ENCODE assay signal across 17 cellular contexts in genomic region chr22:37015587-37015878, GRCh38.
"Had no signal": no experiment of that assay in that cellular context is flagged by ENCODE, and none has a peak within 500 bp of the region (broad histone marks: within the 10 kb centered on the region; RNA-seq: fewer than 3 reads in every experiment).

No MANE protein-coding gene starts in this region.

- FAIRE-seq: TTC549, urothelium cell line had no signal

- H3K27ac ChIP-seq: heart right ventricle, thyroid gland had no signal

- H3K4me3 ChIP-seq: gastroesophageal sphincter, heart right ventricle, sigmoid colon, thyroid gland had no signal

- H3K9me3 ChIP-seq: gastroesophageal sphincter, heart right ventricle, sigmoid colon, thyroid gland had no signal

- H3K9me3 Mint-ChIP-seq: activated CD4-positive, alpha-beta T cell treated with anti-CD3 and anti-CD28 coated beads, Interleukin-2, amount 10 ng/mL, durations not matched to agents 7 days and 5 days; dendritic cell treated with granulocyte-macrophage colony-stimulating factor and Interleukin-4, amounts not matched to agents 40 ng/mL and 50 ng/mL, for 4 days; nephron progenitor cell had no signal

- H3K27me3 ChIP-seq: gastroesophageal sphincter, heart right ventricle, sigmoid colon, thyroid gland had no signal

- H3K27ac Mint-ChIP-seq: activated CD4-positive, alpha-beta T cell treated with anti-CD3 and anti-CD28 coated beads, Interleukin-2, amount 10 ng/mL, durations not matched to agents 7 days and 5 days; dendritic cell treated with granulocyte-macrophage colony-stimulating factor and Interleukin-4, amounts not matched to agents 40 ng/mL and 50 ng/mL, for 4 days had no signal

- DNase-seq: activated CD4-positive, alpha-beta T cell treated with anti-CD3 and anti-CD28 coated beads, Interleukin-2, amount 10 ng/mL, durations not matched to agents 7 days and 5 days; activated CD8-positive, alpha-beta memory T cell treated with anti-CD3 and anti-CD28 coated beads for 24 hours; activated naive CD4-positive, alpha-beta T cell; aorta; cerebellar nuclear complex; heart right ventricle; mammary epithelial cell; nephron progenitor cell; sigmoid colon; stimulated activated CD4-positive, alpha-beta T cell treated with anti-CD3 and anti-CD28 coated beads, Interleukin-1b, Interleukin-23, amount 100 ng/mL, for 48 hours; SW 1271; thyroid gland had no signal

- H3K36me3 ChIP-seq: sigmoid colon, thyroid gland had no signal

- H3K4me3 Mint-ChIP-seq: activated CD4-positive, alpha-beta T cell treated with anti-CD3 and anti-CD28 coated beads, Interleukin-2, amount 10 ng/mL, durations not matched to agents 7 days and 5 days; dendritic cell treated with granulocyte-macrophage colony-stimulating factor and Interleukin-4, amounts not matched to agents 40 ng/mL and 50 ng/mL, for 4 days had no signal

- ATAC-seq: gastroesophageal sphincter, heart right ventricle, left lobe of liver had no signal
